10 cellular contexts compared by ENCODE assay signal in the genomic region with DNA sequence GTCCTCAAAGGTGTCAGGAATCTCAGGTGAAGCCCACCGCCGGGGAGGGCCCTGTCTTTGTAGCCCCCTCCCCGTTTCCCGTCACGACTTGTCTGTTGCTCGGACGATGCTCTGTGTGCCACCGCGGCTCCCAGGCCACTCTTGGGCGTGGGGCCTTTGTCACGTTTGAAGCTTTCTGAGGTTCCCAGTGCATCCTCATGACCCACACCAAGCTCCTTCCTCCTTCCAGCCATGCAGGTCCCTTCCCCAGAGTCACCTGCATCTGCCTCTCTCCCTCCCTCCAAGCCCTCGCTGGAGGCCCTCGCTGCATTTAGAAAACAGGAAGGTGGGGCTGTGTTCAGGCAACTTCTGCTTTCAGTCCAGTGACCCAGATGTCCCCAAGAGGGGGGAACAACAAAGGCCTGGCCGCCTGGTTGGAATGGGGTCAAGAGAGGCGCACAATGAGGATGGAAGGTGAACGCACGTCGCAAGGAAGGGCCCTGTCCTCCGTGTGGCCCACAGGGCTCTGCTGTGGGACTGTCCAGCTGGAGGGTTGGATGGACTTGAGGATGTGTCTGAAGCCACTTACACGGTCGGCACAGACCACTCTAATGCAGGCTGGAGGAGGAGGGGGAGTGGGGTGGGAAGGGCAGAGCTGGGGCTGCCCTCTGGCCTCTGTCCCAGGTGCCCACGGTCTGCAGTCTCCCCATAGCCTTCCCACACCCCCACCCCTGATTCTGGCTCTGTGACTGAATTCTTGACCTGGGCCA. TPM values are rescaled to one million over a fixed set of nuclear protein-coding genes. Genes with fewer than 3 reads are reported as not detected.
DNase-seq lines count a peak whose midpoint lies in the region; ATAC-seq, FAIRE-seq and TF ChIP-seq lines count a peak whose summit lies in the region.
"Had no signal": no experiment of that assay in that cellular context is flagged by ENCODE, and none has a peak within 500 bp of the region (broad histone marks: within the 10 kb centered on the region; RNA-seq: fewer than 3 reads in every experiment).

No MANE protein-coding gene starts in this region.

- peak overlapping the region; percentile 45 for H3K4me3 Mint-ChIP-seq in activated CD4-positive, alpha-beta memory T cell treated with anti-CD3 and anti-CD28 coated beads for 36 hours
- no peak overlapping the region for H3K4me3 Mint-ChIP-seq in activated CD4-positive, alpha-beta memory T cell treated with anti-CD3 and anti-CD28 coated beads, Interleukin-2, amount 10 ng/mL, durations not matched to agents 7 days and 5 days

- 52 to 53% methylated on average over 22 of the region's 22 CpGs for WGBS in thyroid gland, 2 donors

- H3K9me3 Mint-ChIP-seq in activated CD4-positive, alpha-beta memory T cell treated with anti-CD3 and anti-CD28 coated beads for 36 hours, result no peaks in the 10 kb centered on the region
- no peaks in the 10 kb centered on the region for H3K9me3 Mint-ChIP-seq in activated CD4-positive, alpha-beta memory T cell treated with anti-CD3 and anti-CD28 coated beads, Interleukin-2, amount 10 ng/mL, durations not matched to agents 7 days and 5 days

- no peak for TF ChIP-seq POLR2A in thyroid gland (IDR thresholded peaks at IDR 0.05)

- peaks cover 10% of the 10 kb centered on the region for H3K4me1 Mint-ChIP-seq in activated CD4-positive, alpha-beta memory T cell treated with anti-CD3 and anti-CD28 coated beads for 36 hours (ENCODE audit: low read depth)
- H3K4me1 Mint-ChIP-seq in activated CD4-positive, alpha-beta memory T cell treated with anti-CD3 and anti-CD28 coated beads, Interleukin-2, amount 10 ng/mL, durations not matched to agents 7 days and 5 days, result no peaks in the 10 kb centered on the region

- POLR2A ChIA-PET in activated CD4-positive, alpha-beta memory T cell treated with anti-CD3 and anti-CD28 coated beads for 36 hours (lab: Charles Lee), result no interaction called here
- POLR2A ChIA-PET in activated CD4-positive, alpha-beta memory T cell treated with anti-CD3 and anti-CD28 coated beads, Interleukin-2, amount 10 ng/mL, durations not matched to agents 7 days and 5 days (lab: Charles Lee), result interaction anchor here (0.9 kb wide), 1 partner anchor 17 kb away, joined by 3 read pairs; no protein-coding TSS in a partner anchor

- H3K36me3 Mint-ChIP-seq in activated CD4-positive, alpha-beta memory T cell treated with anti-CD3 and anti-CD28 coated beads for 36 hours, result peaks cover 4% of the 10 kb centered on the region
- peaks cover 11% of the 10 kb centered on the region for H3K36me3 Mint-ChIP-seq in activated CD4-positive, alpha-beta memory T cell treated with anti-CD3 and anti-CD28 coated beads, Interleukin-2, amount 10 ng/mL, durations not matched to agents 7 days and 5 days (ENCODE audit: low read depth)

- FAIRE-seq in kidney (lab: Jason Lieb, UNC), result no peak

- CTCF ChIA-PET in activated CD4-positive, alpha-beta memory T cell treated with anti-CD3 and anti-CD28 coated beads for 36 hours (lab: Charles Lee), result interaction anchor here (1.0 to 1.8 kb wide), 4 partner anchors 45 to 217 kb away, joined by 4 to 5 read pairs (median 4); no protein-coding TSS in a partner anchor
- CTCF ChIA-PET in activated CD4-positive, alpha-beta memory T cell treated with anti-CD3 and anti-CD28 coated beads, Interleukin-2, amount 10 ng/mL, durations not matched to agents 7 days and 5 days (lab: Charles Lee), result no interaction called here

- H3K9ac ChIP-seq in kidney (ENCODE audit: low read length in 2 of 2), result peak overlapping the region in 1 of 2 donors; percentile 78

- no peak overlapping the region for H3K27ac Mint-ChIP-seq in activated CD4-positive, alpha-beta memory T cell treated with anti-CD3 and anti-CD28 coated beads for 36 hours
- H3K27ac Mint-ChIP-seq in activated CD4-positive, alpha-beta memory T cell treated with anti-CD3 and anti-CD28 coated beads, Interleukin-2, amount 10 ng/mL, durations not matched to agents 7 days and 5 days, result no peak overlapping the region

- H3K9me3 ChIP-seq in kidney (ENCODE audit: control insufficient read depth in 1 of 2, low read length in 2 of 2) (no peaks in the 10 kb centered on the region), thyroid gland (no peaks in the 10 kb centered on the region)

- DNase-seq in activated CD4-positive, alpha-beta memory T cell treated with anti-CD3 and anti-CD28 coated beads for 36 hours, result no peak
- no peak for DNase-seq in activated CD4-positive, alpha-beta memory T cell treated with anti-CD3 and anti-CD28 coated beads, Interleukin-2, amount 10 ng/mL, durations not matched to agents 7 days and 5 days
- peak; percentile 47 for DNase-seq in UCSD-AML1 (lab: John Stamatoyannopoulos, UW; ENCODE audit: unreplicated experiment)
- peak; percentile 79 for DNase-seq in kidney
- peak in 1 of 2 donors; percentile 45 for DNase-seq in thyroid gland
- DNase-seq in activated CD4-positive, CD25-positive, alpha-beta regulatory T cell (lab: John Stamatoyannopoulos, UW), result no peak
- DNase-seq in NCI-H1694 treated with DMSO at 0.1 percent for 48 hours (lab: John Stamatoyannopoulos, UW), result no peak

- H3K27me3 Mint-ChIP-seq in activated CD4-positive, alpha-beta memory T cell treated with anti-CD3 and anti-CD28 coated beads for 36 hours, result no peaks in the 10 kb centered on the region
- H3K27me3 Mint-ChIP-seq in activated CD4-positive, alpha-beta memory T cell treated with anti-CD3 and anti-CD28 coated beads, Interleukin-2, amount 10 ng/mL, durations not matched to agents 7 days and 5 days, result no peaks in the 10 kb centered on the region

- no peaks in the 10 kb centered on the region for H3K36me3 ChIP-seq in kidney (ENCODE audit: control insufficient read depth in 1 of 2, insufficient read depth in 2 of 2, low read length in 2 of 2)
- H3K36me3 ChIP-seq in thyroid gland, result no peaks in the 10 kb centered on the region

- H3K27me3 ChIP-seq in thyroid gland, result no peaks in the 10 kb centered on the region

- ATAC-seq in GM21619 (IDR thresholded peaks at IDR 0.05; ENCODE audit: unreplicated experiment), result no peak

- TF ChIP-seq CTCF in kidney (IDR thresholded peaks at IDR 0.05; ENCODE audit: borderline replicate concordance, extremely low read depth, insufficient read depth) (no peak), thyroid gland (IDR thresholded peaks at IDR 0.05) (no peak)

- peak overlapping the region in 1 of 2 donors; percentile 19 for H3K4me3 ChIP-seq in kidney (ENCODE audit: low read length in 2 of 2)
- no peak overlapping the region for H3K4me3 ChIP-seq in thyroid gland (replicated peaks in 1 of 3)
- H3K4me3 ChIP-seq: SK-N-MC had no signal

- H3K4me1 ChIP-seq in kidney (ENCODE audit: control insufficient read depth in 1 of 2, insufficient read depth in 1 of 2, low read depth in 1 of 2, low read length in 2 of 2) (peaks cover 8 to 22% of the 10 kb centered on the region in 2 donors), thyroid gland (peaks cover 32 to 39% of the 10 kb centered on the region in 2 donors)

- intact Hi-C loops in activated CD4-positive, alpha-beta memory T cell treated with anti-CD3 and anti-CD28 coated beads for 36 hours (cut with micrococcal nuclease), result no loop called here
- intact Hi-C loops in kidney (cut with DNase I) (no loop called here), thyroid gland (cut with DNase I) (no loop called here)

- H3K27ac ChIP-seq in kidney (ENCODE audit: low read depth in 2 of 2, low read length in 2 of 2) (peak overlapping the region; percentile 88 to 89), thyroid gland (peak overlapping the region; percentile 87 to 100 (median 100))
- H3K27ac ChIP-seq: SK-N-MC had no signal

RNA-seq across cellular contexts. Expression of gene OR1D5, which starts 59.8 kb away (rescaled TPM):
- not detected for total RNA-seq in activated CD4-positive, alpha-beta memory T cell treated with anti-CD3 and anti-CD28 coated beads for 36 hours
- total RNA-seq in activated CD4-positive, alpha-beta memory T cell treated with anti-CD3 and anti-CD28 coated beads, Interleukin-2, amount 10 ng/mL, durations not matched to agents 7 days and 5 days, result not detected
- total RNA-seq in kidney (not detected), thyroid gland (not detected)
- polyA plus RNA-seq in kidney (ENCODE audit: insufficient read depth, low read depth, low replicate concordance), result not detected
- total RNA-seq: liver had no signal
- polyA plus RNA-seq: liver had no signal

Comparison
In these comparisons a context has a peak if more than half of its experiments do, and no peak if none do; other contexts are left out.
1. DNase-seq: peak in UCSD-AML1 (single experiment) and kidney (single experiment); none in activated CD4-positive, alpha-beta memory T cell treated with anti-CD3 and anti-CD28 coated beads for 36 hours (single experiment), activated CD4-positive, alpha-beta memory T cell treated with anti-CD3 and anti-CD28 coated beads, Interleukin-2, amount 10 ng/mL, durations not matched to agents 7 days and 5 days (single experiment), activated CD4-positive, CD25-positive, alpha-beta regulatory T cell (0 of 4) and NCI-H1694 treated with DMSO at 0.1 percent for 48 hours (single experiment).